In the genomic region with DNA sequence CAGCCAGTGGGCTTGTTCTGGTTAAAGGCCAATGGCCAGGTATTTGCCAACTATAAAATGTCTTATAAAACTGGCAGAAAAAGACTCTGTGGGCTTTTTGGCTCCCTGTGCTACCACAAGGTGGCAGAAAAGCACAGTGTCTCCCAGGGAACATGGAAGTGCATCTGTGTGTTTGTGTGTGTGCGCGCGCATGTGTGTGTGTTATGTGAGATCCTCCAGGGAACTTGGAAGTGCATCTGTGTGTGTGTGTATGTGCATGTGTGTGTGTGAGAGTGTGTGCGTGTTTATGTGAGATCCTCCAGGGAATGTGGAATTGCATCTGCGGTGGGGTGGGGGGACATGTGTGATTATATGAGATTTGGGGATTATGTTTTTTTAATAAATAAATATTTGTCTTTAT, we compare ENCODE assay signal across 8 cellular contexts. TPM values are rescaled to one million over a fixed set of nuclear protein-coding genes. Genes with fewer than 3 reads are reported as not detected.
DNase-seq lines count a peak whose midpoint lies in the region; ATAC-seq, FAIRE-seq and TF ChIP-seq lines count a peak whose summit lies in the region.

No MANE protein-coding gene starts in this region.

- H3K27me3 Mint-ChIP-seq in activated T-cell treated with anti-CD3 and anti-CD28 coated beads, Interleukin-2, amount 50 U/mL, for 24 hours: no peaks in the 10 kb centered on the region

- H3K4me1 ChIP-seq in heart right ventricle (no peaks in the 10 kb centered on the region), small intestine (ENCODE audit: control insufficient read depth in 2 of 2, insufficient read depth in 1 of 2, low read depth in 1 of 2, low read length in 1 of 2) (no peaks in the 10 kb centered on the region)

- H3K27me3 ChIP-seq in heart right ventricle (peaks cover 0 to 6% (median 0%) of the 10 kb centered on the region in 7 donors), small intestine (ENCODE audit: control insufficient read depth in 2 of 2, insufficient read depth in 2 of 2, low read length in 2 of 2) (peaks cover 0 to 2% of the 10 kb centered on the region in 2 donors)

- H3K4me1 Mint-ChIP-seq in activated T-cell treated with anti-CD3 and anti-CD28 coated beads, Interleukin-2, amount 50 U/mL, for 24 hours (ENCODE audit: low read depth): no peaks in the 10 kb centered on the region

- TF ChIP-seq CTCF in GM13977 (IDR thresholded peaks at IDR 0.05; ENCODE audit: extremely low read depth, insufficient read depth, missing control alignments) (peak; percentile 71), heart right ventricle (IDR thresholded peaks at IDR 0.05) (peak in 6 of 9 donors; percentile 19 to 50 (median 25))

- H3K27ac ChIP-seq in heart right ventricle (no peak overlapping the region), small intestine (ENCODE audit: low read depth in 1 of 2, low read length in 1 of 2) (no peak overlapping the region)

- no peak for FAIRE-seq in small intestine (lab: Jason Lieb, UNC)

- ATAC-seq in heart right ventricle (no peak), HG03565 (IDR thresholded peaks at IDR 0.05; ENCODE audit: unreplicated experiment) (no peak)

- H3K4me3 ChIP-seq in heart right ventricle: no peak overlapping the region
- H3K4me3 ChIP-seq in small intestine (ENCODE audit: low read depth in 1 of 2, low read length in 2 of 2): no peak overlapping the region

- in situ Hi-C loops in GM13977 (cut with MboI; ENCODE audit: low pct_unique_long_range_greater_than_20kb, low sequenced_read_pairs, unreplicated experiment): loop anchor here (5.0 kb wide), 1 partner anchor 466 kb away; no protein-coding TSS in a partner anchor

- WGBS in heart right ventricle, 2 donors: 63 to 67% methylated on average over 5 of the region's 5 CpGs
- 60 to 69% (median 66%) methylated on average over 5 of the region's 5 CpGs for WGBS in small intestine, 3 donors

- no peak overlapping the region for H3K27ac Mint-ChIP-seq in activated T-cell treated with anti-CD3 and anti-CD28 coated beads, Interleukin-2, amount 50 U/mL, for 24 hours

- intact Hi-C loops in heart right ventricle (cut with DNase I): loop anchor here in 2 of 10 donors (5.0 to 10.0 kb wide), 2 partner anchors 464 to 466 kb away; no protein-coding TSS in a partner anchor

- H3K36me3 Mint-ChIP-seq in activated T-cell treated with anti-CD3 and anti-CD28 coated beads, Interleukin-2, amount 50 U/mL, for 24 hours (ENCODE audit: low read depth): no peaks in the 10 kb centered on the region

- H3K9me3 ChIP-seq in heart right ventricle (peaks cover 0 to 8% (median 0%) of the 10 kb centered on the region in 11 donors), small intestine (ENCODE audit: control insufficient read depth, low read depth) (no peaks in the 10 kb centered on the region)

- no peak overlapping the region for H3K4me3 Mint-ChIP-seq in activated T-cell treated with anti-CD3 and anti-CD28 coated beads, Interleukin-2, amount 50 U/mL, for 24 hours

- H3K36me3 ChIP-seq in heart right ventricle (no peaks in the 10 kb centered on the region), small intestine (ENCODE audit: control insufficient read depth in 2 of 2, insufficient read depth in 2 of 2, low read length in 2 of 2) (no peaks in the 10 kb centered on the region)

- DNase-seq in AG20443 (ENCODE audit: low spot score) (peak; percentile 30), GM13977 (ENCODE audit: low spot score) (peak; percentile 26), NCI-H748 treated with DMSO at 0.1 percent for 48 hours (lab: John Stamatoyannopoulos, UW) (peak; percentile 8), heart right ventricle (no peak), small intestine (peak; percentile 55), NCI-H1105 treated with DMSO at 0.1 percent for 48 hours (lab: John Stamatoyannopoulos, UW) (no peak)
- DNase-seq in activated T-cell treated with anti-CD3 and anti-CD28 coated beads, Interleukin-2, amount 50 U/mL, for 24 hours: peak; percentile 50

- H3K9me3 Mint-ChIP-seq in activated T-cell treated with anti-CD3 and anti-CD28 coated beads, Interleukin-2, amount 50 U/mL, for 24 hours: peaks cover 10% of the 10 kb centered on the region

RNA-seq across cellular contexts. Expression of a gene that starts 30.2 kb away (rescaled TPM):
- total RNA-seq in heart right ventricle: 10 to 100 TPM; 24.2 to 39.3 (median 28.9) TPM
- 10 to 100 TPM; 14.6 to 16.8 TPM for polyA plus RNA-seq in heart right ventricle
- polyA plus RNA-seq in small intestine: 10 to 100 TPM; 25.5 to 44.3 (median 32.4) TPM

Comparison
In these comparisons a context has a peak if more than half of its experiments do, and no peak if none do; other contexts are left out.
1. DNase-seq: peak in AG20443 (single experiment), GM13977 (single experiment), NCI-H748 treated with DMSO at 0.1 percent for 48 hours (single experiment), activated T-cell treated with anti-CD3 and anti-CD28 coated beads, Interleukin-2, amount 50 U/mL, for 24 hours (single experiment) and small intestine (single experiment); none in heart right ventricle (0 of 2) and NCI-H1105 treated with DMSO at 0.1 percent for 48 hours (single experiment).